In genomic region chr7:23298885-23299769, GRCh38 we compare ENCODE assay signal across 8 cellular contexts. TPM values are rescaled to one million over a fixed set of nuclear protein-coding genes. Genes with fewer than 3 reads are reported as not detected.
DNase-seq lines count a peak whose midpoint lies in the region; ATAC-seq lines count a peak whose summit lies in the region.

MALSU1 (plus strand) TSS chr7:23299339; CDS start chr7:23299353, 14 bp downstream.

- peak; percentile 99 for DNase-seq in NCI-H1092 treated with DMSO at 0.1 percent for 48 hours (lab: John Stamatoyannopoulos, UW)
- DNase-seq in SKM-1 (lab: John Stamatoyannopoulos, UW; ENCODE audit: unreplicated experiment): peak; percentile 87
- peak; percentile 94 to 95 for DNase-seq in activated naive CD4-positive, alpha-beta T cell treated with anti-CD3 and anti-CD28 coated beads, Interleukin-2, amount 50 U/mL, for 72 hours (ENCODE audit: low spot score in 2 of 2)
- peak; percentile 79 for DNase-seq in glomerular endothelial cell (ENCODE audit: extremely low read depth, low read depth, low spot score)
- peak; percentile 93 for DNase-seq in occipital lobe (lab: John Stamatoyannopoulos, UW)

- peaks cover 32% of the 10 kb centered on the region in 2 donors for H3K36me3 Mint-ChIP-seq in activated naive CD4-positive, alpha-beta T cell treated with anti-CD3 and anti-CD28 coated beads, Interleukin-2, amount 50 U/mL, for 72 hours

- peak within 1 kb of the TSS; percentile 95 to 96 for H3K27ac Mint-ChIP-seq in activated naive CD4-positive, alpha-beta T cell treated with anti-CD3 and anti-CD28 coated beads, Interleukin-2, amount 50 U/mL, for 72 hours

- peaks cover 0 to 11% of the 10 kb centered on the region in 2 donors for H3K9me3 Mint-ChIP-seq in activated naive CD4-positive, alpha-beta T cell treated with anti-CD3 and anti-CD28 coated beads, Interleukin-2, amount 50 U/mL, for 72 hours

- H3K27ac ChIP-seq in temporal lobe (ENCODE audit: low read depth, low read length): peak within 1 kb of the TSS; percentile 66

- peak; percentile 100 for ATAC-seq in HG02610 (IDR thresholded peaks at IDR 0.05; ENCODE audit: unreplicated experiment)
- ATAC-seq in activated naive CD4-positive, alpha-beta T cell treated with anti-CD3 and anti-CD28 coated beads, Interleukin-2, amount 50 U/mL, for 72 hours: peak; percentile 99 to 100

- H3K4me3 ChIP-seq in GM08714 (ENCODE audit: low read length): peak within 1 kb of the TSS; percentile 74

RNA-seq across cellular contexts. Expression of gene MALSU1, which starts in this region (rescaled TPM):
- total RNA-seq in activated naive CD4-positive, alpha-beta T cell treated with anti-CD3 and anti-CD28 coated beads, Interleukin-2, amount 50 U/mL, for 72 hours: 10 to 100 TPM; 78.5 to 83.4 TPM
- total RNA-seq in glomerular endothelial cell: 50.1 and 54.7 TPM in 2 replicates
- 27.5 TPM for total RNA-seq in occipital lobe
- 33.7 TPM for total RNA-seq in temporal lobe

Comparison
In these comparisons a context has a peak if more than half of its experiments do, and no peak if none do; other contexts are left out.
1. Peak in every context shown above with its lines: DNase-seq, ATAC-seq, H3K4me3 ChIP-seq and H3K27ac ChIP-seq.